Comparison of ENCODE assay signal across 18 cellular contexts in the genomic region with DNA sequence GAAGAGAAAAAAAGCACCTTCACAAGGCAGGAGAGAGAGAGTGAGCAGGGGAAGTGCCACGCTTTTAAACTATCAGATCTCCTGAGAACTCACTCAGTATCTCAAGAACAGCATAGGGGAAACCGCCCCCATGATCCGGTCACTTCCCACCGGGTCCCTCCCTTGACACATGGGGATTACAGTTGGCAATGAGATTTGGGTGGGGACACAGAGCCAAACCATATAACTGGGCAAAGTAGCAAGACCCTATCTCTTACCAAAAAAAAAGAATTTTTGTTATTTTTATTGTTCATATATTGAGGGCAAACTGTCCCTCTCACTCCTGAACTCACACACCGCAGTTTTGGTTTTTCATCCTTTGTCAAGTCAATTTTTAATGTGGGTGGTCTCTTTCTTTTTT. TPM values are rescaled to one million over a fixed set of nuclear protein-coding genes. Genes with fewer than 3 reads are reported as not detected.
A peak's percentile ranks its signal among the peaks of the same experiment; 100 is the strongest.
DNase-seq lines count a peak whose midpoint lies in the region; ATAC-seq and TF ChIP-seq lines count a peak whose summit lies in the region.
"Had no signal": no experiment of that assay in that cellular context is flagged by ENCODE, and none has a peak within 500 bp of the region (broad histone marks: within the 10 kb centered on the region; RNA-seq: fewer than 3 reads in every experiment).

No MANE protein-coding gene starts in this region.

- no peaks in the 10 kb centered on the region for H3K27me3 ChIP-seq in ACC112 (ENCODE audit: insufficient read depth, low read length)
- no peaks in the 10 kb centered on the region for H3K27me3 ChIP-seq in RWPE2 (ENCODE audit: insufficient read depth, poor library complexity, severe bottlenecking)
- no peaks in the 10 kb centered on the region for H3K27me3 ChIP-seq in gastrocnemius medialis
- H3K27me3 ChIP-seq: Peyer's patch had no signal

- peaks cover 31% of the 10 kb centered on the region for H3K4me1 Mint-ChIP-seq in activated T-helper 17 cell treated with anti-CD3 and anti-CD28 coated beads, Interleukin-2, amount 50 U/mL, for 72 hours

- H3K9me3 Mint-ChIP-seq in activated T-helper 17 cell treated with anti-CD3 and anti-CD28 coated beads, Interleukin-2, amount 50 U/mL, for 72 hours = no peaks in the 10 kb centered on the region
- H3K9me3 Mint-ChIP-seq: CD14-positive monocyte had no signal

- peaks cover 31% of the 10 kb centered on the region for H3K4me1 ChIP-seq in ACC112 (ENCODE audit: control insufficient read depth, insufficient read depth, low read length, unreplicated experiment)
- peaks cover 18% of the 10 kb centered on the region for H3K4me1 ChIP-seq in RWPE2 (ENCODE audit: insufficient read depth, poor library complexity, severe bottlenecking)
- peaks cover 57 to 61% of the 10 kb centered on the region in 2 donors for H3K4me1 ChIP-seq in gastrocnemius medialis

- ATAC-seq in RWPE2 (ENCODE audit: low read depth) (no peak), gastrocnemius medialis (no peak)
- no peak for ATAC-seq in activated T-helper 17 cell treated with anti-CD3 and anti-CD28 coated beads, Interleukin-2, amount 50 U/mL, for 72 hours (replicated peaks)
- ATAC-seq: HCT116 had no signal

- H2AFZ ChIP-seq in ACC112 (ENCODE audit: low read length, unreplicated experiment) = no peak overlapping the region

- no peak overlapping the region for H3K4me3 Mint-ChIP-seq in activated T-helper 17 cell treated with anti-CD3 and anti-CD28 coated beads, Interleukin-2, amount 50 U/mL, for 72 hours
- H3K4me3 Mint-ChIP-seq: B cell, CD14-positive monocyte had no signal

- H3K4me3 ChIP-seq in ACC112 (ENCODE audit: low read depth, low read length) (no peak overlapping the region), RWPE2 (ENCODE audit: severe bottlenecking) (no peak overlapping the region), gastrocnemius medialis (no peak overlapping the region)
- H3K4me3 ChIP-seq: Peyer's patch had no signal

- H3K27ac Mint-ChIP-seq in activated T-helper 17 cell treated with anti-CD3 and anti-CD28 coated beads, Interleukin-2, amount 50 U/mL, for 72 hours = no peak overlapping the region
- H3K27ac Mint-ChIP-seq: B cell had no signal

- peaks cover 19% of the 10 kb centered on the region for H3K36me3 Mint-ChIP-seq in activated T-helper 17 cell treated with anti-CD3 and anti-CD28 coated beads, Interleukin-2, amount 50 U/mL, for 72 hours (ENCODE audit: low read depth)

- intact Hi-C loops in gastrocnemius medialis (cut with DNase I; ENCODE audit: low total_unique reads) = no loop called here

- peak overlapping the region; percentile 91 for H3K27ac ChIP-seq in ACC112 (ENCODE audit: low read depth, low read length)
- H3K27ac ChIP-seq in RWPE2 (ENCODE audit: poor library complexity, severe bottlenecking) = peak overlapping the region; percentile 17
- peak overlapping the region; percentile 46 for H3K27ac ChIP-seq in epithelial cell of prostate
- peak overlapping the region; percentile 18 to 54 (median 29) for H3K27ac ChIP-seq in gastrocnemius medialis

- H3K27me3 Mint-ChIP-seq in activated T-helper 17 cell treated with anti-CD3 and anti-CD28 coated beads, Interleukin-2, amount 50 U/mL, for 72 hours = no peaks in the 10 kb centered on the region
- H3K27me3 Mint-ChIP-seq: B cell had no signal

- H3K79me2 ChIP-seq in ACC112 (ENCODE audit: control insufficient read depth, insufficient read depth, low read length, unreplicated experiment) = peaks cover 88% of the 10 kb centered on the region

- no peaks in the 10 kb centered on the region for H3K9me3 ChIP-seq in RWPE2 (ENCODE audit: severe bottlenecking)
- H3K9me3 ChIP-seq in gastrocnemius medialis = no peaks in the 10 kb centered on the region
- H3K9me3 ChIP-seq: Peyer's patch had no signal

- 0 out of 2 replicates have a peak, but pooled peaks cover 2% of the 10 kb centered on the region for H3K36me3 ChIP-seq in ACC112 (ENCODE audit: insufficient read depth, low read length)
- peaks cover 24% of the 10 kb centered on the region; the same call in 1 of the 2 replicates for H3K36me3 ChIP-seq in RWPE2 (ENCODE audit: low read depth)
- peaks cover 0 to 5% of the 10 kb centered on the region in 2 donors for H3K36me3 ChIP-seq in gastrocnemius medialis
- H3K36me3 ChIP-seq: Peyer's patch had no signal

- DNase-seq in RWPE2 (ENCODE audit: low spot score) (no peak), epithelial cell of prostate (ENCODE audit: low read depth, low spot score) (no peak), gastrocnemius medialis (no peak), KBM-7 (no peak), DMS79 treated with DMSO at 0.1 percent for 48 hours (lab: John Stamatoyannopoulos, UW) (no peak)
- DNase-seq: DMS53, NCI-H1105, NCI-H146, NCI-H2029 treated with DMSO at 0.1 percent for 48 hours, NCI-H345, NCI-H524 treated with DMSO at 0.1 percent for 48 hours, NCI-H82, Peyer's patch had no signal

- TF ChIP-seq CTCF in RWPE2 (IDR thresholded peaks at IDR 0.05; ENCODE audit: poor library complexity, severe bottlenecking) (no peak), gastrocnemius medialis (IDR thresholded peaks at IDR 0.05 in 4 of 5, conservative IDR thresholded peaks at IDR 0.05 in 1 of 5) (no peak)

- in situ Hi-C loops in gastrocnemius medialis (cut with MboI; ENCODE audit: low sequenced_read_pairs in 4 of 4) = loop anchor here in 2 of 4 donors (10.0 to 25.0 kb wide), 2 partner anchors 231 to 239 kb away; partner anchors contain the start of gene CTBP2 (in 1 of the 2)
- in situ Hi-C loops in KBM-7 (cut with MboI; ENCODE audit: low pct_unique_long_range_greater_than_20kb, low sequenced_read_pairs) = no loop called here

- no peak for TF ChIP-seq POLR2A in gastrocnemius medialis (IDR thresholded peaks at IDR 0.05)

RNA-seq across cellular contexts. Expression of gene ZRANB1, which starts 18.2 kb away (rescaled TPM):
- 10 to 100 TPM; 51.2 to 91.1 (median 74.6) TPM for total RNA-seq in gastrocnemius medialis
- 1 to 10 TPM; 7.9 to 8.7 TPM for total RNA-seq in activated T-helper 17 cell treated with anti-CD3 and anti-CD28 coated beads, Interleukin-2, amount 50 U/mL, for 72 hours

Comparison
In these comparisons a context has a peak if more than half of its experiments do, and no peak if none do; other contexts are left out.
1. H3K27ac ChIP-seq: peak in every context shown above with its lines; median percentile 91 in ACC112; 46 in epithelial cell of prostate; 29 in gastrocnemius medialis; 17 in RWPE2.
2. RNA of gene ZRANB1, which starts 18.2 kb away (total RNA-seq): 51.2 to 91.1 TPM in gastrocnemius medialis; 7.9 to 8.7 TPM in activated T-helper 17 cell treated with anti-CD3 and anti-CD28 coated beads, Interleukin-2, amount 50 U/mL, for 72 hours; every median in the first group is over 4 times any median in the second.